ENCODE assay signal across 25 cellular contexts in the genomic region with DNA sequence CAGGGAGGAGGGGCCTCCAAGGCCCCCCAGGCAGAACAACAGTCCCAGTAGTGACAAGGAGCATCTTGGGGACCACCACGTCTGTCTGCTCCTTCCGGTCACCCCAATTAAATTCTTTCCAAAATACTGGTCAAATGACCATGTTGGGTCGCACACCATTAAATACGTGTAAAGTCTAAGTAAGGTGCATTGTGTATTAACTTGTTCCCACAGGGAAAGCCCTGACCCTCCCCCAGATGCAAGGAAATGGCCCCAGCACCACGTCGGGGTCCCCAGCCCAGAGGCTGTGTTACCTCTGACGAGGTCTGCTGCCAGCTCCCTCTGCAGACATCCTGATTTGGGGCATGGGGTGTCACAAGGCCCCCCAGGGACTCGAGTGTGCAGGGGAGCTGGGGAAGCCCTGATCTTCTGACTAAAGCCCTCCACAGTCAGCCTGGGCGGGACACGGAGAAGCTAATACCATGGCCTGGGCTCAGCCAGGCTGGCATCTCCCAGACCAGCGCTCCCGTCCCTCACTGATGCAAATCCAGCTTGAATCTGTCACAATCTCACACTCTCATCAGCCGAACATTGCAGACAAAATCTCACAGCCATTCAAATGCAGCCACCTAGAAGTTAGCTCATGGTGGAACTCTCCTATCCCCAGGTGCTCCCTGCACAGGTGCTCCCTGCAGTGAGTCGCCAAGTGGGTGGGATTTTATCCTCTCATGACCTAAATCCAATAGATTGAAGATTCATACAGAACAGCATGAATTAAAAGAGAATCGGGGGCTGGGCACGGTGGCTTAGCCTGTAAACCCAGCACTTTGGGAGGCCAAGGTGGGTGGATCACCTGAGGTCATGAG. TPM values are rescaled to one million over a fixed set of nuclear protein-coding genes. Genes with fewer than 3 reads are reported as not detected.
"Had no signal": no experiment of that assay in that cellular context is flagged by ENCODE, and none has a peak within 500 bp of the region (broad histone marks: within the 10 kb centered on the region; RNA-seq: fewer than 3 reads in every experiment).

No MANE protein-coding gene starts in this region.

- H3K4me1 Mint-ChIP-seq: activated CD4-positive, alpha-beta memory T cell treated with anti-CD3 and anti-CD28 coated beads, Interleukin-2, amount 10 ng/mL, durations not matched to agents 7 days and 5 days; activated CD4-positive, alpha-beta T cell treated with anti-CD3 and anti-CD28 coated beads, Interleukin-2, amount 10 ng/mL, durations not matched to agents 24 days and 14 days; brain had no signal

- H3K27ac Mint-ChIP-seq: activated CD4-positive, alpha-beta memory T cell treated with anti-CD3 and anti-CD28 coated beads, Interleukin-2, amount 10 ng/mL, durations not matched to agents 7 days and 5 days; activated CD4-positive, alpha-beta T cell treated with anti-CD3 and anti-CD28 coated beads, Interleukin-2, amount 10 ng/mL, durations not matched to agents 24 days and 14 days; immature natural killer cell; stimulated activated naive CD8-positive, alpha-beta T cell treated with anti-CD3 and anti-CD28 coated beads, Interleukin-15, Interleukin-2, amounts not matched to agents 100 ng/mL and 50 ng/mL, for 24 hours; T-helper 1 cell treated with Interleukin-12 subunit alpha and Interleukin-12 subunit beta and Interleukin-4 antibody, amounts not matched to agents 30 μg/mL and 1 μg/mL, for 36 hours had no signal

- DNase-seq: activated CD4-positive, alpha-beta memory T cell treated with anti-CD3 and anti-CD28 coated beads, Interleukin-2, amount 10 ng/mL, durations not matched to agents 7 days and 5 days; activated CD4-positive, alpha-beta T cell treated with anti-CD3 and anti-CD28 coated beads, Interleukin-2, amount 10 ng/mL, durations not matched to agents 24 days and 14 days; activated gamma-delta T cell; activated naive CD4-positive, alpha-beta T cell treated with anti-CD3 and anti-CD28 coated beads, Interleukin-2, amount 50 U/mL, for 16 hours; activated T-cell treated with anti-CD3 and anti-CD28 coated beads for 4 hours; anterior cingulate cortex; dermis blood vessel endothelial cell; effector CD8-positive, alpha-beta T cell; foreskin melanocyte; immature natural killer cell; kidney glomerular epithelial cell; mesendoderm; psoas muscle; stimulated activated CD4-positive, alpha-beta T cell treated with anti-CD3 and anti-CD28 coated beads, Interleukin-12 subunit alpha, Interleukin-12 subunit beta, amount 100 ng/mL, for 4 hours had no signal

- H3K4me1 ChIP-seq: psoas muscle, right atrium auricular region, tibial artery had no signal

- H3K36me3 ChIP-seq: ovary, right atrium auricular region, tibial artery had no signal

- H3K4me3 ChIP-seq: ovary, psoas muscle, right atrium auricular region, tibial artery had no signal

- FAIRE-seq: endothelial cell of umbilical vein had no signal

- H3K36me3 Mint-ChIP-seq: brain, immature natural killer cell had no signal

- H3K9me3 ChIP-seq: ovary, psoas muscle, right atrium auricular region had no signal

- H3K4me3 Mint-ChIP-seq: activated CD4-positive, alpha-beta memory T cell treated with anti-CD3 and anti-CD28 coated beads, Interleukin-2, amount 10 ng/mL, durations not matched to agents 7 days and 5 days; activated CD4-positive, alpha-beta T cell treated with anti-CD3 and anti-CD28 coated beads, Interleukin-2, amount 10 ng/mL, durations not matched to agents 24 days and 14 days; brain; immature natural killer cell; naive thymus-derived CD8-positive, alpha-beta T cell; stimulated activated naive CD8-positive, alpha-beta T cell treated with anti-CD3 and anti-CD28 coated beads, Interleukin-15, Interleukin-2, amounts not matched to agents 100 ng/mL and 50 ng/mL, for 24 hours; T-helper 1 cell treated with Interleukin-12 subunit alpha and Interleukin-12 subunit beta and Interleukin-4 antibody, amounts not matched to agents 30 μg/mL and 1 μg/mL, for 36 hours had no signal

- H3K27me3 Mint-ChIP-seq: activated CD4-positive, alpha-beta memory T cell treated with anti-CD3 and anti-CD28 coated beads, Interleukin-2, amount 10 ng/mL, durations not matched to agents 7 days and 5 days; activated CD4-positive, alpha-beta T cell treated with anti-CD3 and anti-CD28 coated beads, Interleukin-2, amount 10 ng/mL, durations not matched to agents 24 days and 14 days; brain; stimulated activated naive CD8-positive, alpha-beta T cell treated with anti-CD3 and anti-CD28 coated beads, Interleukin-15, Interleukin-2, amounts not matched to agents 100 ng/mL and 50 ng/mL, for 24 hours had no signal

- H3K27ac ChIP-seq: ovary, psoas muscle, right atrium auricular region, tibial artery had no signal

- H3K27me3 ChIP-seq: ovary, right atrium auricular region, tibial artery had no signal

- ATAC-seq: naive thymus-derived CD8-positive, alpha-beta T cell; psoas muscle had no signal

RNA-seq across cellular contexts. Expression of a gene that starts 13.6 kb away (rescaled TPM):
- total RNA-seq: endothelial cell of umbilical vein, esophagus mucosa, psoas muscle, right atrium auricular region, urinary bladder had no signal
- polyA plus RNA-seq: immature natural killer cell, ovary, psoas muscle, urinary bladder had no signal

RNA-seq across cellular contexts. Expression of a gene that starts 56.1 kb away (rescaled TPM):
- total RNA-seq: activated CD4-positive, alpha-beta memory T cell treated with anti-CD3 and anti-CD28 coated beads, Interleukin-2, amount 10 ng/mL, durations not matched to agents 7 days and 5 days; activated CD4-positive, alpha-beta T cell treated with anti-CD3 and anti-CD28 coated beads, Interleukin-2, amount 10 ng/mL, durations not matched to agents 24 days and 14 days; dermis blood vessel endothelial cell; endothelial cell of umbilical vein; esophagus mucosa; lower leg skin; naive thymus-derived CD8-positive, alpha-beta T cell; ovary; psoas muscle; right atrium auricular region; urinary bladder had no signal
- polyA plus RNA-seq: endothelial cell of umbilical vein; immature natural killer cell; naive thymus-derived CD8-positive, alpha-beta T cell; ovary; psoas muscle; urinary bladder had no signal
